8 cellular contexts compared by ENCODE assay signal in the genomic region with DNA sequence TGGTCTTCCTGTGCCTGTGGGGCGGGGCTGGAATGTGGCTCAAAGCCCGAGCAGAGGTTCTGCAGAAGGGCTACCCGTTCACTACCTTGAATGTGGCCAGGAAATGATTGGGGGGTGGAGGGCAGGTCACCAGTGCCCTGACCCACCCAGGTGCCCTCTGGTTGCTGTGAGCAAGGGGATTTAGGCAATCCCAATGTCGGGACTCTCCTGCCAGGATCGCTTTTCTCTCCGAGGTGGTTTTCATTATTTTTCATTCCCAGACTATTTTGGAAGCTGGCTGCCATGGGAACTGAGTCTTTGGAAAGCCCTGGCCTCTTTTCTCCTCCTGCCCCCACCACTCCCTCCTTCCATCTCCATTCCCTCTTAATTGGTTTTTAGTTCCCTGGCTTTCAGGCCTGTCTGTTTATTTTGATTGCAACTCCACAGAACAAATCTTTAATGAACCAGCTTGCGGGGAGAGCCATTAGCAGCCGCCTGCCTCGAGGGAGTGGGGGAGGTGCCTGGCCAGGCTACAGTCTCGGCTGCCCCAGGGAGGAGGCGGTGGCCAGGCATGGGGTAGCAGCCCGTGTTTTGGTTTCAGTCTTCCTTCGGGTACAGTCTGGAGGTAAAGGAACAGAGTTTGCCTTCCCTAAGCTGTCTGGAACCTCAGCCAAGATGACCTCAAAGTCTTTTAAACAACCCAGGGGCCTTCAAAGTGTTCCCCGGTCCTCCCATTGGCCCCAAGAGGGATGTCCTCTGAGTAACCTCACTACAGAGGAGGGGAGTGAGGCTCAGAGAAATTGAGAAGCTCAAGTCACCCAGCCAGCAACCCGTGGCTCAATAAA.
DNase-seq lines count a peak whose midpoint lies in the region; ATAC-seq and TF ChIP-seq lines count a peak whose summit lies in the region.

No MANE protein-coding gene starts in this region.

- peak overlapping the region in 1 of 7 donors; percentile 28 for H3K27ac Mint-ChIP-seq in CD14-positive monocyte
- H3K27ac Mint-ChIP-seq in mesothelial cell of epicardium: peak overlapping the region; percentile 95
- no peak overlapping the region for H3K27ac Mint-ChIP-seq in T-cell

- H3K36me3 Mint-ChIP-seq in CD14-positive monocyte: no peaks in the 10 kb centered on the region
- no peaks in the 10 kb centered on the region for H3K36me3 Mint-ChIP-seq in mesothelial cell of epicardium
- H3K36me3 Mint-ChIP-seq in T-cell: no peaks in the 10 kb centered on the region

- TF ChIP-seq CTCF in CD14-positive monocyte (IDR thresholded peaks at IDR 0.05) (no peak), mesothelial cell of epicardium (IDR thresholded peaks at IDR 0.05; ENCODE audit: unreplicated experiment) (no peak)

- H3K9me3 Mint-ChIP-seq in CD14-positive monocyte: peaks cover 0 to 3% (median 0%) of the 10 kb centered on the region in 7 donors
- no peaks in the 10 kb centered on the region for H3K9me3 Mint-ChIP-seq in mesothelial cell of epicardium
- no peaks in the 10 kb centered on the region for H3K9me3 Mint-ChIP-seq in T-cell

- no peaks in the 10 kb centered on the region for H3K27me3 ChIP-seq in aorta (ENCODE audit: control insufficient read depth in 1 of 2, insufficient read depth in 2 of 2, low read length in 1 of 2)

- H3K27ac ChIP-seq in aorta (ENCODE audit: low read depth in 1 of 2, low read length in 2 of 2): peak overlapping the region; percentile 81 to 86

- WGBS in aorta, 2 donors: 4 to 5% methylated on average over 15 of the region's 15 CpGs

- H3K9me3 ChIP-seq in aorta (ENCODE audit: control insufficient read depth, low read length): no peaks in the 10 kb centered on the region

- peak; percentile 90 for ATAC-seq in aorta (ENCODE audit: low FRiP score)
- no peak for ATAC-seq in HG02678 (IDR thresholded peaks at IDR 0.05; ENCODE audit: unreplicated experiment)
- ATAC-seq in T-cell (replicated peaks in 1 of 4): no peak
- no peak for ATAC-seq in GM21529 (IDR thresholded peaks at IDR 0.05; ENCODE audit: unreplicated experiment)

- intact Hi-C loops in CD14-positive monocyte (cut with micrococcal nuclease) (no loop called here), aorta (cut with DNase I) (loop anchor here in 1 of 2 donors (2.0 kb wide), 1 partner anchor 16 kb away; no protein-coding TSS in a partner anchor)

- peaks cover 27% of the 10 kb centered on the region for H3K4me1 Mint-ChIP-seq in CD14-positive monocyte
- peaks cover 34% of the 10 kb centered on the region for H3K4me1 Mint-ChIP-seq in mesothelial cell of epicardium
- no peaks in the 10 kb centered on the region for H3K4me1 Mint-ChIP-seq in T-cell

- no peak overlapping the region for H3K4me3 ChIP-seq in aorta (ENCODE audit: low read length in 2 of 2)

- no peaks in the 10 kb centered on the region for H3K36me3 ChIP-seq in aorta (ENCODE audit: control insufficient read depth in 1 of 2, insufficient read depth in 2 of 2, low read length in 1 of 2)

- H3K4me1 ChIP-seq in aorta (ENCODE audit: control insufficient read depth in 1 of 2, insufficient read depth in 2 of 2, low read length in 2 of 2): peaks cover 0 to 2% of the 10 kb centered on the region in 2 donors

- H3K4me3 Mint-ChIP-seq in CD14-positive monocyte: peak overlapping the region; percentile 49 to 69
- peak overlapping the region; percentile 4 for H3K4me3 Mint-ChIP-seq in mesothelial cell of epicardium
- H3K4me3 Mint-ChIP-seq in T-cell: no peak overlapping the region

- POLR2A ChIA-PET in T-cell (lab: Charles Lee): no interaction called here

- DNase-seq in CD14-positive monocyte (ENCODE audit: low spot score) (no peak), NCI-H2107 treated with DMSO at 0.1 percent for 48 hours (lab: John Stamatoyannopoulos, UW; ENCODE audit: unreplicated experiment) (peak; percentile 49), dermis blood vessel endothelial cell (peak; percentile 43), mesothelial cell of epicardium (ENCODE audit: low spot score in 2 of 2, unreplicated experiment in 2 of 2) (peak in 1 of 2 experiments; percentile 58), aorta (peak; percentile 82 to 87), T-cell (no peak)

- H3K27me3 Mint-ChIP-seq in CD14-positive monocyte (ENCODE audit: low read depth in 3 of 3) (peaks cover 2 to 12% (median 7%) of the 10 kb centered on the region in 3 donors), mesothelial cell of epicardium (ENCODE audit: low read depth) (no peaks in the 10 kb centered on the region), T-cell (peaks cover 6 to 18% of the 10 kb centered on the region in 2 donors)

- CTCF ChIA-PET in T-cell (lab: Charles Lee): no interaction called here

Comparison
In these comparisons a context has a peak if more than half of its experiments do, and no peak if none do; other contexts are left out.
1. DNase-seq: peak in NCI-H2107 treated with DMSO at 0.1 percent for 48 hours (single experiment), dermis blood vessel endothelial cell (single experiment) and aorta (2 of 2); none in CD14-positive monocyte (single experiment) and T-cell (0 of 34).
2. H3K4me3 Mint-ChIP-seq: peak in CD14-positive monocyte (2 of 2) and mesothelial cell of epicardium (single experiment); none in T-cell (0 of 3).